ENCODE assay signal across 15 cellular contexts in genomic region chr2:10834300-10834699, GRCh38. TPM values are rescaled to one million over a fixed set of nuclear protein-coding genes. Genes with fewer than 3 reads are reported as not detected.
A peak's percentile ranks its signal among the peaks of the same experiment; 100 is the strongest.
DNase-seq lines count a peak whose midpoint lies in the region; ATAC-seq and TF ChIP-seq lines count a peak whose summit lies in the region.
"Had no signal": no experiment of that assay in that cellular context is flagged by ENCODE, and none has a peak within 500 bp of the region (broad histone marks: within the 10 kb centered on the region; RNA-seq: fewer than 3 reads in every experiment).

No MANE protein-coding gene starts in this region.

- no peaks in the 10 kb centered on the region for H3K79me2 ChIP-seq in GM23338 (replicated peaks; ENCODE audit: insufficient read depth)

- H3K9me3 Mint-ChIP-seq in GM23338: peaks cover 3% of the 10 kb centered on the region; the same call in 1 of the 3 replicates
- H3K9me3 Mint-ChIP-seq: H9 had no signal

- no peak overlapping the region for H3K4me3 Mint-ChIP-seq in GM23338
- H3K4me3 Mint-ChIP-seq: H9 had no signal

- H3K36me3 ChIP-seq in GM23338 (ENCODE audit: insufficient read depth): no peaks in the 10 kb centered on the region
- H3K36me3 ChIP-seq in muscle layer of colon (ENCODE audit: insufficient read depth, low read length): no peaks in the 10 kb centered on the region
- no peaks in the 10 kb centered on the region for H3K36me3 ChIP-seq in brain microvascular endothelial cell (replicated peaks)
- H3K36me3 ChIP-seq: BE2C had no signal

- in situ Hi-C loops in brain microvascular endothelial cell (cut with HindIII; ENCODE audit: low pct_ligation_motif_present, low sequenced_read_pairs): no loop called here

- H3K27ac ChIP-seq in GM23338 (ENCODE audit: low read depth) (no peak overlapping the region), muscle layer of colon (ENCODE audit: low read depth, low read length) (peak overlapping the region; percentile 7), brain microvascular endothelial cell (no peak overlapping the region)

- peak overlapping the region; percentile 52; the same call in 1 of the 2 replicates for H2AFZ ChIP-seq in GM23338

- no peak overlapping the region for H3K4me3 ChIP-seq in GM23338
- H3K4me3 ChIP-seq in muscle layer of colon (ENCODE audit: low read depth in 1 of 2, low read length in 2 of 2): no peak overlapping the region
- no peak overlapping the region for H3K4me3 ChIP-seq in brain microvascular endothelial cell (ENCODE audit: low read depth, low read length)
- H3K4me3 ChIP-seq: K562 had no signal

- peaks cover 20% of the 10 kb centered on the region for H3K4me1 Mint-ChIP-seq in GM23338

- H3F3A ChIP-seq in GM23338 (replicated peaks; ENCODE audit: low read depth): no peaks in the 10 kb centered on the region

- no peaks in the 10 kb centered on the region for H3K36me3 Mint-ChIP-seq in GM23338 (ENCODE audit: low read depth)

- no peaks in the 10 kb centered on the region for H4K20me1 ChIP-seq in GM23338 (replicated peaks; ENCODE audit: insufficient read depth)

- H3K9me3 ChIP-seq in muscle layer of colon (ENCODE audit: low read length): no peaks in the 10 kb centered on the region
- H3K9me3 ChIP-seq: BE2C had no signal

- TF ChIP-seq CTCF in GM23338 (conservative IDR thresholded peaks at IDR 0.05; ENCODE audit: low read depth in 2 of 2) (no peak), brain microvascular endothelial cell (IDR thresholded peaks at IDR 0.05; ENCODE audit: low read depth, low read length, missing control alignments) (no peak)

- H3K9me2 ChIP-seq in GM23338 (ENCODE audit: insufficient read depth): no peaks in the 10 kb centered on the region

- peaks cover 21% of the 10 kb centered on the region for H3K27me3 Mint-ChIP-seq in GM23338 (ENCODE audit: insufficient read depth, low read depth, poor library complexity)

- DNase-seq in GM23338 (ENCODE audit: low spot score) (no peak), M059J (ENCODE audit: low read depth) (peak; percentile 31), UCSD-AML1 (lab: John Stamatoyannopoulos, UW; ENCODE audit: unreplicated experiment) (peak; percentile 25), brain microvascular endothelial cell (no peak), NCI-H446 (lab: John Stamatoyannopoulos, UW) (no peak)
- DNase-seq: BE2C, H9, NCI-H1092 treated with DMSO at 0.1 percent for 48 hours, NCI-H187 treated with DMSO at 0.1 percent for 48 hours, NCI-H2227 treated with DMSO at 0.1 percent for 48 hours, NCI-H69, T-helper 2 cell had no signal

- H3K27me3 ChIP-seq in GM23338 (ENCODE audit: insufficient read depth) (no peaks in the 10 kb centered on the region), muscle layer of colon (ENCODE audit: control insufficient read depth in 1 of 2, insufficient read depth in 2 of 2, low read length in 2 of 2) (peaks cover 0 to 9% of the 10 kb centered on the region in 2 donors), brain microvascular endothelial cell (replicated peaks) (no peaks in the 10 kb centered on the region)
- H3K27me3 ChIP-seq: BE2C had no signal

- peaks cover 8% of the 10 kb centered on the region; the same call in 1 of the 2 replicates for H3K4me1 ChIP-seq in GM23338 (ENCODE audit: insufficient read depth)
- peaks cover 23% of the 10 kb centered on the region for H3K4me1 ChIP-seq in muscle layer of colon (ENCODE audit: insufficient read depth, low read length)
- H3K4me1 ChIP-seq: BE2C had no signal

- no peak overlapping the region for H3K4me2 ChIP-seq in GM23338

- H3K27ac Mint-ChIP-seq in GM23338: no peak overlapping the region
- H3K27ac Mint-ChIP-seq: H9 had no signal

- H3K9ac ChIP-seq in muscle layer of colon (ENCODE audit: low read length): peak overlapping the region; percentile 44

- ATAC-seq in GM23338 (no peak), HG03135 (IDR thresholded peaks at IDR 0.05; ENCODE audit: unreplicated experiment) (no peak)

TF ChIP-seq in GM23338, 12 proteins besides CTCF, POLR2A, EP300 and RAD21:
- no peak for TF ChIP-seq ZNF331 (CRISPR knock-in tag; IDR thresholded peaks at IDR 0.05; ENCODE audit: low read depth)
- TF ChIP-seq ETS1 (IDR thresholded peaks at IDR 0.05): no peak
- no peak for TF ChIP-seq EZH2 (IDR thresholded peaks at IDR 0.05; ENCODE audit: low read depth, unreplicated experiment)
- TF ChIP-seq NANOG (IDR thresholded peaks at IDR 0.05; ENCODE audit: borderline replicate concordance): no peak
- TF ChIP-seq POLR2AphosphoS5 (IDR thresholded peaks at IDR 0.05; ENCODE audit: low read depth): no peak
- TF ChIP-seq ZNF114 (CRISPR knock-in tag; IDR thresholded peaks at IDR 0.05): no peak
- no peak for TF ChIP-seq CREB1 (CRISPR knock-in tag; IDR thresholded peaks at IDR 0.05; ENCODE audit: low read depth)
- TF ChIP-seq EZH2phosphoT487 (IDR thresholded peaks at IDR 0.05; ENCODE audit: unreplicated experiment): no peak
- TF ChIP-seq STAT1 (IDR thresholded peaks at IDR 0.05; ENCODE audit: unreplicated experiment): no peak
- TF ChIP-seq JUNB (IDR thresholded peaks at IDR 0.05; ENCODE audit: unreplicated experiment): no peak

RNA-seq across cellular contexts. Expression of gene PDIA6, which starts 21.7 kb away (rescaled TPM):
- 374 and 382 TPM in 2 replicates for total RNA-seq in GM23338 (2014; rRNA removed; shearing (Covaris generic))
- polyA plus RNA-seq in GM23338 (2016; fragmentation: Nextera tagmentation; extraction: Ambion mirVana): 284 and 331 TPM in 2 replicates
- total RNA-seq in M059J (2014; rRNA removed; shearing (Covaris generic)): 345 and 486 TPM in 2 replicates

Comparison
In these comparisons a context has a peak if more than half of its experiments do, and no peak if none do; other contexts are left out.
1. DNase-seq: peak in M059J (single experiment) and UCSD-AML1 (single experiment); none in GM23338 (single experiment), brain microvascular endothelial cell (single experiment) and NCI-H446 (0 of 2).